ENCODE assay signal across 10 cellular contexts in genomic region chr6:139943391-139943790, GRCh38.
DNase-seq lines count a peak whose midpoint lies in the region; ATAC-seq and TF ChIP-seq lines count a peak whose summit lies in the region.
"Had no signal": no experiment of that assay in that cellular context is flagged by ENCODE, and none has a peak within 500 bp of the region (broad histone marks: within the 10 kb centered on the region; RNA-seq: fewer than 3 reads in every experiment).

No MANE protein-coding gene starts in this region.

- DNase-seq in DMS153 (lab: John Stamatoyannopoulos, UW) (peak; percentile 27), DMS153 treated with DMSO at 0.1 percent for 48 hours (lab: John Stamatoyannopoulos, UW; ENCODE audit: unreplicated experiment) (no peak), SK-N-SH (no peak), glomerular endothelial cell (ENCODE audit: extremely low read depth, low read depth, low spot score) (peak; percentile 87), smooth muscle cell (lab: John Stamatoyannopoulos, UW; ENCODE audit: unreplicated experiment) (no peak), activated gamma-delta T cell treated with Interleukin-2 at 50 U/mL for 16 hours (no peak), NCI-H1694 treated with DMSO at 0.1 percent for 48 hours (lab: John Stamatoyannopoulos, UW) (no peak)
- DNase-seq: head of caudate nucleus had no signal

- TF ChIP-seq EP300 in SK-N-SH (IDR thresholded peaks at IDR 0.05; ENCODE audit: borderline replicate concordance in 1 of 2, low read depth in 1 of 2, low read length in 1 of 2): peak in 1 of 2 experiments; percentile 93; a peak in 2 of 4 replicates

- peaks cover 13% of the 10 kb centered on the region for H3F3A ChIP-seq in SK-N-SH (replicated peaks; ENCODE audit: insufficient read depth)
- H3F3A ChIP-seq in smooth muscle cell (ENCODE audit: low read depth): no peaks in the 10 kb centered on the region

- H3K27ac ChIP-seq in SK-N-SH (ENCODE audit: low read depth in 2 of 2, low read length in 1 of 2) (peak overlapping the region; percentile 63 to 77; a peak in 3 of 4 replicates), smooth muscle cell (ENCODE audit: low read depth) (peak overlapping the region; percentile 69)

- H3K9me3 ChIP-seq in SK-N-SH (no peaks in the 10 kb centered on the region), smooth muscle cell (replicated peaks; ENCODE audit: low read depth) (no peaks in the 10 kb centered on the region)

- H3K9ac ChIP-seq in SK-N-SH (peak overlapping the region; percentile 49; the same call in 1 of the 2 replicates), smooth muscle cell (ENCODE audit: low read depth) (peak overlapping the region; percentile 22)

- H2AFZ ChIP-seq in SK-N-SH (ENCODE audit: low read depth): peak overlapping the region; percentile 86; the same call in 1 of the 2 replicates
- peak overlapping the region; percentile 73 for H2AFZ ChIP-seq in smooth muscle cell (ENCODE audit: low read depth)

- no peak overlapping the region for H3K4me2 ChIP-seq in SK-N-SH
- H3K4me2 ChIP-seq in smooth muscle cell: peak overlapping the region; percentile 57

- CTCF ChIA-PET in SK-N-SH (lab: Yijun Ruan, JAX): no interaction called here

- H3K27me3 ChIP-seq in SK-N-SH (ENCODE audit: insufficient read depth): no peaks in the 10 kb centered on the region
- H3K27me3 ChIP-seq in smooth muscle cell (ENCODE audit: low read depth): no peaks in the 10 kb centered on the region

- H3K36me3 ChIP-seq in SK-N-SH (replicated peaks in 1 of 2; ENCODE audit: control insufficient read depth in 1 of 2, insufficient read depth in 2 of 2, low read length in 1 of 2) (no peaks in the 10 kb centered on the region), smooth muscle cell (ENCODE audit: low read depth) (no peaks in the 10 kb centered on the region)

- no peak overlapping the region for H3K4me3 ChIP-seq in SK-N-SH (ENCODE audit: low read depth in 2 of 2, low read length in 1 of 2)
- H3K4me3 ChIP-seq in smooth muscle cell: no peak overlapping the region

- no peaks in the 10 kb centered on the region for H3K9me2 ChIP-seq in SK-N-SH

- H3K79me2 ChIP-seq in SK-N-SH (ENCODE audit: insufficient read depth) (no peaks in the 10 kb centered on the region), smooth muscle cell (ENCODE audit: low read depth) (no peaks in the 10 kb centered on the region)

- no peak for TF ChIP-seq CTCF in SK-N-SH (IDR thresholded peaks at IDR 0.05)
- no peak for TF ChIP-seq CTCF in smooth muscle cell (IDR thresholded peaks at IDR 0.05; ENCODE audit: borderline replicate concordance, insufficient read depth, poor library complexity, severe bottlenecking)

- POLR2A ChIA-PET in SK-N-SH (lab: Yijun Ruan, JAX): no interaction called here

- peaks cover 0 to 16% of the 10 kb centered on the region in 2 experiments; a peak in 1 of 4 replicates for H3K4me1 ChIP-seq in SK-N-SH (ENCODE audit: control insufficient read depth in 1 of 2, insufficient read depth in 2 of 2, low read depth in 1 of 2, low read length in 1 of 2)
- peaks cover 25% of the 10 kb centered on the region for H3K4me1 ChIP-seq in smooth muscle cell (ENCODE audit: low read depth)

- ATAC-seq in HG03039 (IDR thresholded peaks at IDR 0.05; ENCODE audit: unreplicated experiment): no peak
- ATAC-seq: stimulated activated effector memory CD8-positive, alpha-beta T cell treated with anti-CD3 and anti-CD28 coated beads, Interleukin-12 subunit alpha, Interleukin-12 subunit beta, amount 100 ng/mL, for 72 hours had no signal

- H4K20me1 ChIP-seq in SK-N-SH (ENCODE audit: insufficient read depth): no peaks in the 10 kb centered on the region
- no peaks in the 10 kb centered on the region for H4K20me1 ChIP-seq in smooth muscle cell (ENCODE audit: low read depth)

- no peak for TF ChIP-seq RAD21 in SK-N-SH (IDR thresholded peaks at IDR 0.05; ENCODE audit: low read length)

TF ChIP-seq in SK-N-SH, 30 proteins besides CTCF, POLR2A, EP300 and RAD21 (continues in another document):
- TF ChIP-seq MXI1 (IDR thresholded peaks at IDR 0.05; ENCODE audit: low read depth, low read length) (no peak), TEAD4 (IDR thresholded peaks at IDR 0.05; ENCODE audit: borderline replicate concordance, insufficient read depth) (peak; percentile 84), JUND (IDR thresholded peaks at IDR 0.05) (peak; percentile 88), TAF1 (IDR thresholded peaks at IDR 0.05; ENCODE audit: borderline replicate concordance, low read depth, low read length) (no peak), TCF12 (IDR thresholded peaks at IDR 0.05) (peak; percentile 87), USF2 (IDR thresholded peaks at IDR 0.05; ENCODE audit: borderline replicate concordance, low read depth, low read length) (no peak), YY1 (IDR thresholded peaks at IDR 0.05; ENCODE audit: low read depth) (no peak), NFIC (IDR thresholded peaks at IDR 0.05; ENCODE audit: borderline replicate concordance) (peak; percentile 46; the same call in 1 of the 2 replicates), ZBTB33 (IDR thresholded peaks at IDR 0.05; ENCODE audit: borderline replicate concordance, low read depth) (peak; percentile 54; the same call in 1 of the 2 replicates), RFX5 (IDR thresholded peaks at IDR 0.05; ENCODE audit: low read length) (no peak), PBX3 (IDR thresholded peaks at IDR 0.05) (peak; percentile 71), FOXJ3 (CRISPR knock-in tag; IDR thresholded peaks at IDR 0.05) (no peak), GABPA (IDR thresholded peaks at IDR 0.05; ENCODE audit: low read depth) (no peak), REST (IDR thresholded peaks at IDR 0.05; ENCODE audit: low read depth, low read length) (no peak), FOSL2 (IDR thresholded peaks at IDR 0.05; ENCODE audit: borderline replicate concordance, low read depth) (peak; percentile 78), RXRA (IDR thresholded peaks at IDR 0.05; ENCODE audit: borderline replicate concordance, low read depth) (peak; percentile 48; the same call in 1 of the 2 replicates), SIN3A (IDR thresholded peaks at IDR 0.05; ENCODE audit: borderline replicate concordance, low read depth, low read length) (no peak), NRF1 (IDR thresholded peaks at IDR 0.05; ENCODE audit: low read depth, low read length) (no peak), MEF2A (IDR thresholded peaks at IDR 0.05; ENCODE audit: borderline replicate concordance, low read depth) (no peak), EZH2phosphoT487 (IDR thresholded peaks at IDR 0.05; ENCODE audit: borderline replicate concordance, low read depth) (no peak)

Comparison
In these comparisons a context has a peak if more than half of its experiments do, and no peak if none do; other contexts are left out.
1. DNase-seq: peak in DMS153 (single experiment) and glomerular endothelial cell (single experiment); none in DMS153 treated with DMSO at 0.1 percent for 48 hours (single experiment), SK-N-SH (single experiment), smooth muscle cell (single experiment), activated gamma-delta T cell treated with Interleukin-2 at 50 U/mL for 16 hours (single experiment) and NCI-H1694 treated with DMSO at 0.1 percent for 48 hours (single experiment).